In the genomic region with DNA sequence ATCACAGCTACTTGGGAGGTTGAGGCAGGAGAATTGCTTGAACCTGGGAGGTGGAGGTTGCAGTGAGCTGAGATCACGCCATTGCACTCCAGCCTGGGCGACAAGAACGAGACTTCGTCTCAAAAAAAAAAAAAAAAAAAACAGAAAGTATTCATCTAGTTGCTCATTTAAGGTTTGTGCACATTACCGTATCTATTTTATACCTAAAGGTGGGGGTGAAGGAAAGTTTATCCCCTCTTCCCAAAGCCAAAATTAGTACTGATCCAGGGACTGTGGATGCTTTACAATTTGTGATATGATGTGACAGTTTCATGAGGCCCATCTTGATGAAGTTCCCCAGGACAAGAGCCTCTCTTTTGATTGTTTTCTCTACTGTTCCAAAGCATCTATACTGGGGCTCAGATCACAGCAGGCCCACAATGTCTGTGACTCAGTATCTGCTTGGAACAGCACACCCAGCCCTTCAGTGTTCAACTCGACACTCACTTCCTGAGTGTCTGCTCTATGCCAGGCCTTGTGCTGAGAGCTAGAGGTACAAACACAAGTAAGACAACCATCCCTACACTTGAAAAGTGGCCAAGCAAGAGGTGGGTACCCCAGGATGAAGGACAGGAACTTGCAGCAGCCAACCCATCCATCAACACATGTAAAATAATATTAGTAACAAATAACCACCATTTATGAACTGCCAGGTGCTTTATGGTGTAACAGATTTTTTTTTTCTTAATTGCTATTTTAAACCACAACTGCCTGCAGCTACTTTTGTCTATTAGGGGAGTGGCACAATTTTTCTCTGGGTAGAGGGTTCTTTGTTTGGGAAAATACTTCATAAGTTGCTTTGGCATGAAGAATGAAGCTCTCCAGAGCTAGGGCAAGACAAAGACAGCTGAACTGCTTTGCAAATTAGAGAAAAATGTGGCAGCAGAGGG, we compare ENCODE assay signal across 8 cellular contexts.
DNase-seq lines count a peak whose midpoint lies in the region; ATAC-seq lines count a peak whose summit lies in the region.

No MANE protein-coding gene starts in this region.

- peaks cover 10% of the 10 kb centered on the region for H3K4me1 ChIP-seq in rectal smooth muscle tissue (ENCODE audit: control insufficient read depth, insufficient read depth, low read length)

- no peak overlapping the region for H3K4me3 ChIP-seq in rectal smooth muscle tissue (ENCODE audit: low read length)

- H3K9ac ChIP-seq in rectal smooth muscle tissue (ENCODE audit: low read length): no peak overlapping the region

- peak; percentile 57 for ATAC-seq in central memory CD8-positive, alpha-beta T cell (replicated peaks; ENCODE audit: extremely low read depth, poor library complexity, severe bottlenecking)

- H3K27ac ChIP-seq in rectal smooth muscle tissue (ENCODE audit: low read depth, low read length) (peak overlapping the region; percentile 68), caudate nucleus (ENCODE audit: low read depth, low read length) (no peak overlapping the region)

- H3K27me3 Mint-ChIP-seq in T-helper 1 cell treated with Interleukin-12 subunit alpha and Interleukin-12 subunit beta and Interleukin-4 antibody, amounts not matched to agents 30 μg/mL and 1 μg/mL, for 36 hours (ENCODE audit: low read depth): no peaks in the 10 kb centered on the region
- no peaks in the 10 kb centered on the region for H3K27me3 Mint-ChIP-seq in central memory CD8-positive, alpha-beta T cell

- peaks cover 49% of the 10 kb centered on the region for H3K4me1 Mint-ChIP-seq in T-helper 1 cell treated with Interleukin-12 subunit alpha and Interleukin-12 subunit beta and Interleukin-4 antibody, amounts not matched to agents 30 μg/mL and 1 μg/mL, for 36 hours (ENCODE audit: low read depth)
- peaks cover 47% of the 10 kb centered on the region for H3K4me1 Mint-ChIP-seq in central memory CD8-positive, alpha-beta T cell

- peak overlapping the region; percentile 90 for H3K27ac Mint-ChIP-seq in T-helper 1 cell treated with Interleukin-12 subunit alpha and Interleukin-12 subunit beta and Interleukin-4 antibody, amounts not matched to agents 30 μg/mL and 1 μg/mL, for 36 hours
- peak overlapping the region; percentile 86 for H3K27ac Mint-ChIP-seq in central memory CD8-positive, alpha-beta T cell (ENCODE audit: low read depth)

- H3K9me3 Mint-ChIP-seq in T-helper 1 cell treated with Interleukin-12 subunit alpha and Interleukin-12 subunit beta and Interleukin-4 antibody, amounts not matched to agents 30 μg/mL and 1 μg/mL, for 36 hours: no peaks in the 10 kb centered on the region
- H3K9me3 Mint-ChIP-seq in central memory CD8-positive, alpha-beta T cell: no peaks in the 10 kb centered on the region

- DNase-seq in EH (ENCODE audit: low read depth) (peak; percentile 58), NCI-H2081 treated with DMSO at 0.1 percent for 48 hours (lab: John Stamatoyannopoulos, UW) (no peak), HuH-7.5 (ENCODE audit: low spot score) (no peak), caudate nucleus (lab: John Stamatoyannopoulos, UW) (no peak), NCI-H1436 treated with DMSO at 0.1 percent for 48 hours (lab: John Stamatoyannopoulos, UW) (no peak)
- DNase-seq in central memory CD8-positive, alpha-beta T cell (ENCODE audit: low spot score in 2 of 2): peak in 1 of 2 donors; percentile 13

- no peaks in the 10 kb centered on the region for H3K27me3 ChIP-seq in rectal smooth muscle tissue (ENCODE audit: control insufficient read depth, insufficient read depth, low read length)

- peaks cover 7% of the 10 kb centered on the region for H3K36me3 Mint-ChIP-seq in T-helper 1 cell treated with Interleukin-12 subunit alpha and Interleukin-12 subunit beta and Interleukin-4 antibody, amounts not matched to agents 30 μg/mL and 1 μg/mL, for 36 hours (ENCODE audit: low read depth)
- peaks cover 5% of the 10 kb centered on the region for H3K36me3 Mint-ChIP-seq in central memory CD8-positive, alpha-beta T cell (ENCODE audit: insufficient read depth)

- H3K4me3 Mint-ChIP-seq in T-helper 1 cell treated with Interleukin-12 subunit alpha and Interleukin-12 subunit beta and Interleukin-4 antibody, amounts not matched to agents 30 μg/mL and 1 μg/mL, for 36 hours: peak overlapping the region; percentile 60
- peak overlapping the region; percentile 31 for H3K4me3 Mint-ChIP-seq in central memory CD8-positive, alpha-beta T cell

- H3K36me3 ChIP-seq in rectal smooth muscle tissue (ENCODE audit: control insufficient read depth, insufficient read depth, low read length): no peaks in the 10 kb centered on the region
